Comparison of ENCODE assay signal across 1 cellular context in genomic region chr4:76974150-76974549, GRCh38.
TF ChIP-seq lines count a peak whose summit lies in the region.

No MANE protein-coding gene starts in this region.

TF ChIP-seq in GM23338, 12 proteins besides CTCF, POLR2A, EP300 and RAD21 (continued from another document):
- TF ChIP-seq ZNF462 (CRISPR knock-in tag; IDR thresholded peaks at IDR 0.05) (no peak), STAT1 (IDR thresholded peaks at IDR 0.05; ENCODE audit: unreplicated experiment) (no peak), REST (IDR thresholded peaks at IDR 0.05; ENCODE audit: unreplicated experiment) (no peak), ETS1 (IDR thresholded peaks at IDR 0.05) (no peak)
